ENCODE assay signal across 32 cellular contexts in genomic region chr12:69481133-69481532, GRCh38.
"Had no signal": no experiment of that assay in that cellular context is flagged by ENCODE, and none has a peak within 500 bp of the region (broad histone marks: within the 10 kb centered on the region; RNA-seq: fewer than 3 reads in every experiment).

No MANE protein-coding gene starts in this region.

- H3K4me3 ChIP-seq: adrenal gland, SJCRH30, SK-N-MC had no signal

- FAIRE-seq: bronchial epithelial cell had no signal

- H3K4me1 ChIP-seq: SJCRH30 had no signal

- H3K4me3 Mint-ChIP-seq: activated CD4-positive, alpha-beta memory T cell treated with anti-CD3 and anti-CD28 coated beads, Interleukin-2, amount 10 ng/mL, durations not matched to agents 7 days and 5 days; activated T-cell treated with anti-CD3 and anti-CD28 coated beads, Interleukin-2, amount 50 U/mL, for 72 hours; activated T-helper 17 cell treated with anti-CD3 and anti-CD28 coated beads, Interleukin-2, amount 50 U/mL, for 72 hours; brain had no signal

- H3K27ac Mint-ChIP-seq: activated CD4-positive, alpha-beta memory T cell treated with anti-CD3 and anti-CD28 coated beads, Interleukin-2, amount 10 ng/mL, durations not matched to agents 7 days and 5 days; activated naive CD4-positive, alpha-beta T cell treated with anti-CD3 and anti-CD28 coated beads, Interleukin-2, amount 50 U/mL, for 72 hours; activated T-cell treated with anti-CD3 and anti-CD28 coated beads, Interleukin-2, amount 50 U/mL, for 72 hours; activated T-helper 17 cell treated with anti-CD3 and anti-CD28 coated beads, Interleukin-2, amount 50 U/mL, for 72 hours; brain had no signal

- H3K27me3 ChIP-seq: adrenal gland, SJCRH30 had no signal

- H3K9me3 ChIP-seq: adrenal gland, SJCRH30 had no signal

- H3K27ac ChIP-seq: SJCRH30, SK-N-MC, VCaP had no signal

- H3K27me3 Mint-ChIP-seq: activated CD4-positive, alpha-beta memory T cell treated with anti-CD3 and anti-CD28 coated beads, Interleukin-2, amount 10 ng/mL, durations not matched to agents 7 days and 5 days; activated T-helper 17 cell treated with anti-CD3 and anti-CD28 coated beads, Interleukin-2, amount 50 U/mL, for 72 hours; brain had no signal

- DNase-seq: activated CD4-positive, alpha-beta memory T cell treated with anti-CD3 and anti-CD28 coated beads, Interleukin-2, amount 10 ng/mL, durations not matched to agents 7 days and 5 days; activated CD4-positive, alpha-beta T cell treated with anti-CD3 and anti-CD28 coated beads for 1 hour; activated CD4-positive, alpha-beta T cell treated with anti-CD3 and anti-CD28 coated beads for 48 hours; activated CD4-positive, CD25-positive, alpha-beta regulatory T cell; activated effector memory CD4-positive, alpha-beta T cell treated with anti-CD3 and anti-CD28 coated beads, Interleukin-2, amount 50 U/mL, for 16 hours; activated naive CD4-positive, alpha-beta T cell treated with Interleukin-2 at 50 U/mL for 16 hours; activated T-cell treated with anti-CD3 and anti-CD28 coated beads, Interleukin-2, amount 50 U/mL, for 1 hour; activated T-cell treated with anti-CD3 and anti-CD28 coated beads, Interleukin-2, amount 50 U/mL, for 72 hours; caudate nucleus; cerebellar nuclear complex; Karpas-422; KBM-7; NCI-H1105; NCI-H1417 treated with DMSO at 0.1 percent for 48 hours; NCI-H187 treated with DMSO at 0.1 percent for 48 hours; NCI-H2081; NCI-H2171 treated with DMSO at 0.1 percent for 48 hours; NCI-H2227 treated with DMSO at 0.1 percent for 48 hours; NCI-H446 treated with DMSO at 0.1 percent for 48 hours; NCI-H524 treated with DMSO at 0.1 percent for 48 hours; SHP77; SJCRH30; T-helper 2 cell; T-helper 9 cell had no signal

- H3K36me3 ChIP-seq: adrenal gland had no signal

- ATAC-seq: activated naive CD4-positive, alpha-beta T cell treated with anti-CD3 and anti-CD28 coated beads, Interleukin-2, amount 50 U/mL, for 72 hours; activated T-cell treated with anti-CD3 and anti-CD28 coated beads, Interleukin-2, amount 50 U/mL, for 72 hours; activated T-helper 17 cell treated with anti-CD3 and anti-CD28 coated beads, Interleukin-2, amount 50 U/mL, for 72 hours; Panc1 had no signal

- H3K9me3 Mint-ChIP-seq: activated CD4-positive, alpha-beta memory T cell treated with anti-CD3 and anti-CD28 coated beads, Interleukin-2, amount 10 ng/mL, durations not matched to agents 7 days and 5 days; activated naive CD4-positive, alpha-beta T cell treated with anti-CD3 and anti-CD28 coated beads, Interleukin-2, amount 50 U/mL, for 72 hours; activated T-cell treated with anti-CD3 and anti-CD28 coated beads, Interleukin-2, amount 50 U/mL, for 72 hours; activated T-helper 17 cell treated with anti-CD3 and anti-CD28 coated beads, Interleukin-2, amount 50 U/mL, for 72 hours had no signal
